ENCODE assay signal across 21 cellular contexts in the genomic region with DNA sequence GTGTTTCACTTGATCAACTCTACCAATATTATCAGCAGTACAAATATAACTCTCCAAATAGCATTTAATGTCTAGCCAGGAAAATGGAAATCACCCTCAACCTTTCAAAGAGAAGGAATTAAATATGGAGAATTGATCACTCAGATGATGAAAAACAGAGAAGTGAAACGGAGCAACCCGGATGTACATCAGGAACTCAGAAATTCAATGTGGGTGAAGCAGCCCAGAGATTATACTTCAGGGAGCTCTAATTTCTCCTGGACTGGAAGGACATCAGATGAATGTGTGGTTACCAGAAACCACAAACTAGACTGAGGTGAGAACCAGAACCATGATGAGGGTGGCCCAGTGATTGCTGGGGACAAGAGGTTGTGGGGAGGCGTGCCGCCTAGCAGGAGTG. TPM values are rescaled to one million over a fixed set of nuclear protein-coding genes. Genes with fewer than 3 reads are reported as not detected.
"Had no signal": no experiment of that assay in that cellular context is flagged by ENCODE, and none has a peak within 500 bp of the region (broad histone marks: within the 10 kb centered on the region; RNA-seq: fewer than 3 reads in every experiment).

No MANE protein-coding gene starts in this region.

- DNase-seq: activated CD4-positive, alpha-beta memory T cell treated with anti-CD3 and anti-CD28 coated beads for 36 hours; activated CD4-positive, alpha-beta T cell treated with anti-CD3 and anti-CD28 coated beads for 48 hours; activated naive CD4-positive, alpha-beta T cell treated with Interleukin-2 at 50 U/mL for 16 hours; activated naive CD8-positive, alpha-beta T cell treated with anti-CD3 and anti-CD28 coated beads, Interleukin-2, amount 10 ng/mL, durations not matched to agents 7 days and 5 days; activated T-cell treated with anti-CD3 and anti-CD28 coated beads, Interleukin-2, amount 50 U/mL, for 48 hours; amniotic stem cell; kidney; lower lobe of right lung; naive thymus-derived CD8-positive, alpha-beta T cell; retina; spleen; stimulated activated CD4-positive, alpha-beta T cell treated with anti-CD3 and anti-CD28 coated beads, Interleukin-4, amount 100 ng/mL, for 1 hour; stimulated activated naive CD8-positive, alpha-beta T cell treated with anti-CD3 and anti-CD28 coated beads, Interleukin-15, Interleukin-2, amounts not matched to agents 100 U/mL and 50 U/mL, for 24 hours; substantia nigra; T-helper 9 cell; thyroid gland had no signal

- H3K9me3 Mint-ChIP-seq: activated CD4-positive, alpha-beta memory T cell treated with anti-CD3 and anti-CD28 coated beads for 36 hours; activated naive CD8-positive, alpha-beta T cell treated with anti-CD3 and anti-CD28 coated beads, Interleukin-2, amount 10 ng/mL, durations not matched to agents 7 days and 5 days; neural progenitor cell had no signal

- H3K9me3 ChIP-seq: breast epithelium, lower lobe of right lung, spleen, thyroid gland had no signal

- H3K4me1 ChIP-seq: breast epithelium, lower lobe of right lung, thyroid gland had no signal

- H3K36me3 ChIP-seq: breast epithelium, lower lobe of right lung, neural progenitor cell, spleen, thyroid gland had no signal

- H3K4me1 Mint-ChIP-seq: activated naive CD8-positive, alpha-beta T cell treated with anti-CD3 and anti-CD28 coated beads, Interleukin-2, amount 10 ng/mL, durations not matched to agents 7 days and 5 days; central memory CD8-positive, alpha-beta T cell had no signal

- H3K4me3 ChIP-seq: breast epithelium, coronary artery, lower lobe of right lung, neural progenitor cell, spleen, thyroid gland had no signal

- H3K27ac Mint-ChIP-seq: activated CD4-positive, alpha-beta memory T cell treated with anti-CD3 and anti-CD28 coated beads for 36 hours; activated naive CD8-positive, alpha-beta T cell treated with anti-CD3 and anti-CD28 coated beads, Interleukin-2, amount 10 ng/mL, durations not matched to agents 7 days and 5 days; naive thymus-derived CD8-positive, alpha-beta T cell had no signal

- H3K36me3 Mint-ChIP-seq: activated CD4-positive, alpha-beta memory T cell treated with anti-CD3 and anti-CD28 coated beads for 36 hours; activated naive CD8-positive, alpha-beta T cell treated with anti-CD3 and anti-CD28 coated beads, Interleukin-2, amount 10 ng/mL, durations not matched to agents 7 days and 5 days; naive thymus-derived CD8-positive, alpha-beta T cell; neural progenitor cell had no signal

- H3K27ac ChIP-seq: breast epithelium, coronary artery, lower lobe of right lung, neural progenitor cell, spleen, thyroid gland had no signal

- H3K27me3 Mint-ChIP-seq: activated CD4-positive, alpha-beta memory T cell treated with anti-CD3 and anti-CD28 coated beads for 36 hours; central memory CD8-positive, alpha-beta T cell had no signal

- H3K9ac ChIP-seq: neural progenitor cell had no signal

- ATAC-seq: lower lobe of right lung; naive thymus-derived CD8-positive, alpha-beta T cell; stimulated activated naive CD8-positive, alpha-beta T cell treated with anti-CD3 and anti-CD28 coated beads, Interleukin-15, Interleukin-2, amounts not matched to agents 100 U/mL and 50 U/mL, for 24 hours had no signal

- H3K4me3 Mint-ChIP-seq: activated CD4-positive, alpha-beta memory T cell treated with anti-CD3 and anti-CD28 coated beads for 36 hours; activated naive CD8-positive, alpha-beta T cell treated with anti-CD3 and anti-CD28 coated beads, Interleukin-2, amount 10 ng/mL, durations not matched to agents 7 days and 5 days; central memory CD8-positive, alpha-beta T cell; naive thymus-derived CD8-positive, alpha-beta T cell; neural progenitor cell had no signal

- H3K27me3 ChIP-seq: breast epithelium, neural progenitor cell, spleen, thyroid gland had no signal

RNA-seq across cellular contexts. Expression of a gene that starts 35.5 kb away (rescaled TPM):
- total RNA-seq: activated CD4-positive, alpha-beta memory T cell treated with anti-CD3 and anti-CD28 coated beads for 36 hours; T-helper 1 cell treated with Interleukin-12 subunit alpha and Interleukin-12 subunit beta and Interleukin-4 antibody, amounts not matched to agents 30 ng/mL and 1 ng/mL, for 36 hours had no signal
